Comparison of ENCODE assay signal across 10 cellular contexts in the genomic region with DNA sequence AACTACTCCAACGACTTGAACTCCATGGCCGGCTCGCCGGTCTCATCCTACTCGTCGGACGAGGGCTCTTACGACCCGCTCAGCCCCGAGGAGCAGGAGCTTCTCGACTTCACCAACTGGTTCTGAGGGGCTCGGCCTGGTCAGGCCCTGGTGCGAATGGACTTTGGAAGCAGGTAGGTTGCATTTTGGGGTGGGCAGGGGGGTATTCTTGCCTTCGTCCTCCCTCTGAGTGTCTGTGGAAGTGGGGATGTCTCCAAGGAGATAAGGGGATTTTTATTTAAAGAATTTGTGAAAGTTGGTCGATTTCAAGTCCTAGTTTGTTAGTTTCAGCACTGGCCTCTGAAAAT. TPM values are rescaled to one million over a fixed set of nuclear protein-coding genes. Genes with fewer than 3 reads are reported as not detected.
DNase-seq lines count a peak whose midpoint lies in the region; ATAC-seq and TF ChIP-seq lines count a peak whose summit lies in the region.
"Had no signal": no experiment of that assay in that cellular context is flagged by ENCODE, and none has a peak within 500 bp of the region (broad histone marks: within the 10 kb centered on the region; RNA-seq: fewer than 3 reads in every experiment).

No MANE protein-coding gene starts in this region.

- H3K4me3 ChIP-seq in GM12875 (ENCODE audit: low read depth, low read length), result peak overlapping the region; percentile 46
- H3K4me3 ChIP-seq in HUES64 (ENCODE audit: low read length), result peak overlapping the region; percentile 55
- H3K4me3 ChIP-seq in esophagus muscularis mucosa, result peak overlapping the region; percentile 47 to 54 (median 50)
- H3K4me3 ChIP-seq in gastrocnemius medialis, result peak overlapping the region in 3 of 4 donors; percentile 33 to 46 (median 44)

- ATAC-seq in gastrocnemius medialis (no peak), GM21515 (IDR thresholded peaks at IDR 0.05; ENCODE audit: unreplicated experiment) (no peak)

- no peak overlapping the region for H3K27ac Mint-ChIP-seq in HFFc6

- TF ChIP-seq POLR2A in esophagus muscularis mucosa (IDR thresholded peaks at IDR 0.05; ENCODE audit: low read depth) (no peak), gastrocnemius medialis (IDR thresholded peaks at IDR 0.05) (no peak)

- H3K4me1 ChIP-seq in HUES64 (ENCODE audit: insufficient read depth, low read length), result peaks cover 25% of the 10 kb centered on the region
- H3K4me1 ChIP-seq in esophagus muscularis mucosa, result peaks cover 9 to 39% (median 36%) of the 10 kb centered on the region in 4 donors
- H3K4me1 ChIP-seq in gastrocnemius medialis, result peaks cover 0 to 12% of the 10 kb centered on the region in 2 donors

- in situ Hi-C loops in gastrocnemius medialis (cut with MboI; ENCODE audit: low sequenced_read_pairs in 4 of 4), result no loop called here

- no peak overlapping the region for H3K4me3 Mint-ChIP-seq in HFFc6

- no peak overlapping the region for H3K9ac ChIP-seq in HUES64 (ENCODE audit: low read depth, low read length)

- H3K27ac ChIP-seq in HUES64 (ENCODE audit: low read depth, low read length), result no peak overlapping the region
- H3K27ac ChIP-seq in esophagus muscularis mucosa (replicated peaks in 1 of 4), result no peak overlapping the region
- H3K27ac ChIP-seq in gastrocnemius medialis, result no peak overlapping the region

- H3K9me3 ChIP-seq in HUES64 (ENCODE audit: insufficient read depth, low read depth, low read length) (peaks cover 7% of the 10 kb centered on the region), esophagus muscularis mucosa (peaks cover 0 to 7% (median 2%) of the 10 kb centered on the region in 4 donors), gastrocnemius medialis (no peaks in the 10 kb centered on the region)

- H3K27me3 ChIP-seq in HUES64 (ENCODE audit: insufficient read depth, low read length) (peaks cover 100% of the 10 kb centered on the region), esophagus muscularis mucosa (peaks cover 0 to 98% (median 50%) of the 10 kb centered on the region in 4 donors), gastrocnemius medialis (peaks cover 83 to 89% (median 84%) of the 10 kb centered on the region in 3 donors)

- H3K4me1 Mint-ChIP-seq in HFFc6 (ENCODE audit: low read depth), result peaks cover 8% of the 10 kb centered on the region

- intact Hi-C loops in esophagus muscularis mucosa (cut with DNase I), result no loop called here
- intact Hi-C loops in gastrocnemius medialis (cut with DNase I; ENCODE audit: low total_unique reads), result no loop called here

- H3K36me3 Mint-ChIP-seq in HFFc6 (ENCODE audit: low read depth), result no peaks in the 10 kb centered on the region

- no peak for DNase-seq in esophagus muscularis mucosa (ENCODE audit: extremely low spot score)
- no peak for DNase-seq in gastrocnemius medialis
- no peak for DNase-seq in cerebellum (ENCODE audit: low spot score)
- DNase-seq in NOMO-1 treated with dmso at 0.1 percent for 144 hours (lab: John Stamatoyannopoulos, UW; ENCODE audit: unreplicated experiment), result no peak
- DNase-seq in HFFc6, result no peak
- DNase-seq: activated CD4-positive, alpha-beta T cell treated with anti-CD3 and anti-CD28 coated beads, Interleukin-2, amount 50 U/mL, for 4 hours; NCI-H1694 treated with DMSO at 0.1 percent for 48 hours had no signal

- 3% methylated on average over 15 of the region's 15 CpGs for WGBS in HUES64
- 11% methylated on average over 15 of the region's 15 CpGs for WGBS in esophagus muscularis mucosa

- peaks cover 56% of the 10 kb centered on the region for H3K27me3 Mint-ChIP-seq in HFFc6 (ENCODE audit: insufficient read depth)

- TF ChIP-seq CTCF in GM12875 (IDR thresholded peaks at IDR 0.05; ENCODE audit: borderline replicate concordance, insufficient read depth, low read depth, low read length), result no peak
- TF ChIP-seq CTCF in esophagus muscularis mucosa (IDR thresholded peaks at IDR 0.05), result no peak
- TF ChIP-seq CTCF in gastrocnemius medialis (IDR thresholded peaks at IDR 0.05 in 4 of 5, conservative IDR thresholded peaks at IDR 0.05 in 1 of 5), result no peak
- TF ChIP-seq CTCF in HFFc6 (IDR thresholded peaks at IDR 0.05), result no peak

- no peaks in the 10 kb centered on the region for H3K9me3 Mint-ChIP-seq in HFFc6

- TF ChIP-seq EP300 in esophagus muscularis mucosa (IDR thresholded peaks at IDR 0.05), result no peak

- H3K36me3 ChIP-seq in HUES64 (ENCODE audit: insufficient read depth, low read length), result no peaks in the 10 kb centered on the region
- H3K36me3 ChIP-seq in esophagus muscularis mucosa, result no peaks in the 10 kb centered on the region
- H3K36me3 ChIP-seq in gastrocnemius medialis, result no peaks in the 10 kb centered on the region

RNA-seq across cellular contexts. Expression of a gene that starts 1.3 kb away (rescaled TPM):
- 1.00 TPM for polyA plus RNA-seq in HUES64 (2013, experiment 1 of 2)
- polyA plus RNA-seq in HUES64 (2013, experiment 2 of 2), result 1.8 TPM
- total RNA-seq in esophagus muscularis mucosa (under 1 TPM in 1 of 4 donors, not detected in 3; 0.17 TPM), gastrocnemius medialis (under 1 TPM in 1 of 4 donors, not detected in 3; 0.20 TPM), cerebellum (14.0 TPM)
- total RNA-seq in HFFc6 (2021; fragmentation: NEBNext Ultra II Directional; extraction: Animal tissue kit (Norgen Biotek cat#: 25700)), result not detected

RNA-seq across cellular contexts. Expression of a gene that starts 41.8 kb away (rescaled TPM):
- polyA plus RNA-seq in HUES64 (2013, experiment 1 of 2), result 1.2 TPM
- polyA plus RNA-seq in HUES64 (2013, experiment 2 of 2), result 1.5 TPM
- total RNA-seq in esophagus muscularis mucosa (not detected), gastrocnemius medialis (1 to 10 TPM in 2 of 4 donors, not detected in 2; 1.2 to 3.6 TPM), cerebellum (1.2 TPM)
- not detected for total RNA-seq in HFFc6 (2021; fragmentation: NEBNext Ultra II Directional; extraction: Animal tissue kit (Norgen Biotek cat#: 25700))

Comparison
In these comparisons a context has a peak if more than half of its experiments do, and no peak if none do; other contexts are left out.
1. RNA of a gene that starts 1.3 kb away (total RNA-seq): 14.0 TPM in cerebellum (single experiment); 0.17 TPM in esophagus muscularis mucosa, 0.20 TPM in gastrocnemius medialis and not detected in HFFc6; every median in the first group is over 10 times any median in the second.
2. Peak in every context shown above with its lines, with median percentiles within 50 percentile points of each other: H3K4me3 ChIP-seq.